Comparison of ENCODE assay signal across 1 cellular context in the genomic region with DNA sequence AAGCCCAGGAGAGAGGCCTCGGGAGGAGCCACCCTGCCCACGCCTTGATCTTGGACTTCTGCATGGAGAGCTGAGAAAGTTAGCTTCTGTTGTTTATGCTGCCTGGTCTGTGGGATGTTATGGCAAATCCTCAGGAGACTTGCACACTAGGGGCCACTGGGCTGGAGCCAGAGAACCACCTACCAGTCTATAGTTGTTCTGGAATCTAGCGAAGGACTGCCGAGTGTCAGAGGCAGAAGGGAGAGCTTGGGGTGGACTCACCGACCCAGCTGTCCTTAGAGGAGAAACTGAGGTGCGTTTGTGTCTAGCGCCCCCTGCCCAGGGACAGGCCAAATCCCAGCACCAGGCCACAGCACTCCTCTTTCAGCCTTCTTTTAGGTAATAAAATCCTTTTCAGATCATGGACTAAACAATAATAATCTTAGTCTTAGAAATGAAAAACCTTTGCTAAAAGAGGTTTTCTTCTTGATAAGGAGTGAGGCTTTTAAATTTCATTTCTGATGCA.
TF ChIP-seq lines count a peak whose summit lies in the region.

No MANE protein-coding gene starts in this region.

TF ChIP-seq in H1, 55 proteins besides CTCF, POLR2A, EP300 and RAD21:
- TF ChIP-seq SIN3A (conservative IDR thresholded peaks at IDR 0.05 in 1 of 2, IDR thresholded peaks at IDR 0.05 in 1 of 2; ENCODE audit: low read depth in 1 of 2, low read length in 2 of 2) = no peak
- TF ChIP-seq BACH1 (IDR thresholded peaks at IDR 0.05; ENCODE audit: low read length) = no peak
- TF ChIP-seq TAF7 (optimal IDR thresholded peaks at IDR 0.05; ENCODE audit: borderline replicate concordance, low read depth, low read length) = no peak
- no peak for TF ChIP-seq SAP30 (IDR thresholded peaks at IDR 0.05; ENCODE audit: insufficient read depth, insufficient replicate concordance, low read length)
- no peak for TF ChIP-seq ZNF274 (IDR thresholded peaks at IDR 0.05; ENCODE audit: borderline replicate concordance, extremely low read depth, low read length)
- no peak for TF ChIP-seq GABPA (IDR thresholded peaks at IDR 0.05; ENCODE audit: borderline replicate concordance, insufficient read depth, low read length)
- TF ChIP-seq CBX5 (IDR thresholded peaks at IDR 0.05; ENCODE audit: low read depth, low read length) = no peak
- TF ChIP-seq ATF3 (IDR thresholded peaks at IDR 0.05; ENCODE audit: insufficient read depth, low read depth, low read length) = no peak
- TF ChIP-seq POU5F1 (IDR thresholded peaks at IDR 0.05; ENCODE audit: low read depth, low read length) = no peak
- no peak for TF ChIP-seq KDM1A (IDR thresholded peaks at IDR 0.05; ENCODE audit: borderline replicate concordance, low read length)
- no peak for TF ChIP-seq TBP (IDR thresholded peaks at IDR 0.05; ENCODE audit: low read depth, low read length)
- TF ChIP-seq KDM4A (IDR thresholded peaks at IDR 0.05; ENCODE audit: low read depth, low read length, severe bottlenecking) = no peak
- no peak for TF ChIP-seq HDAC6 (IDR thresholded peaks at IDR 0.05; ENCODE audit: low read depth, low read length)
- TF ChIP-seq BRCA1 (IDR thresholded peaks at IDR 0.05; ENCODE audit: low read depth, low read length) = no peak
- no peak for TF ChIP-seq NANOG (IDR thresholded peaks at IDR 0.05; ENCODE audit: insufficient read depth, low read depth, low read length, poor library complexity, severe bottlenecking)
- TF ChIP-seq EGR1 (IDR thresholded peaks at IDR 0.05; ENCODE audit: borderline replicate concordance, low read depth, low read length) = no peak
